ENCODE assay signal across 32 cellular contexts in the genomic region with DNA sequence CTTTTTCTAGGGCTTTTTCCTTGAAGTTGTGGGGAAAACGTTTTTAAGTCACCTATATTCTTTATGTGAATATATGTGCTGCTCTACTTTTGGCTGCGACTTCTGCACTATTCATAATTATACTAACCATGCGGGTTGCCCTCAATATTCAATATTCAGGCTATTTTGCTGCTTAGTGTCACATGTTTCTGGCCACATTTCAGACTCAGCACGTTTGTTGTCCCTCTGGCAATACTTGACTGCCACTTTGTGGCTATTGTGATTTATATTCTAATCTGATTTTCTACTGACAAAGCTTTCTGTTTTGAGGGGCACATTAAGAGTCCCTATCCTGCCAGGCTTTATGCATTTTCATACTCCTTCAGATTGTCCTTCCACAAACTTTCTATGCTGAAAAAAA.
"Had no signal": no experiment of that assay in that cellular context is flagged by ENCODE, and none has a peak within 500 bp of the region (broad histone marks: within the 10 kb centered on the region; RNA-seq: fewer than 3 reads in every experiment).

No MANE protein-coding gene starts in this region.

- H2AFZ ChIP-seq: PC-9 had no signal

- H3K4me1 Mint-ChIP-seq: T-cell had no signal

- H3K4me3 Mint-ChIP-seq: T-cell had no signal

- DNase-seq: Kasumi-1, MG63, NCI-H1048, NCI-H1092 treated with DMSO at 0.1 percent for 48 hours, NCI-H1105 treated with DMSO at 0.1 percent for 48 hours, NCI-H1417, NCI-H1436, NCI-H146, NCI-H1694, NCI-H187, NCI-H1930, NCI-H2029 treated with DMSO at 0.1 percent for 48 hours, NCI-H2081 treated with DMSO at 0.1 percent for 48 hours, NCI-H2107, NCI-H2171, NCI-H226, NCI-H446 treated with DMSO at 0.1 percent for 48 hours, NCI-H510A, NCI-H524, NCI-H69, NCI-H748 treated with DMSO at 0.1 percent for 48 hours, NCI-H82, PC-9, SHP77, SIG-M5, SJCRH30, T-cell had no signal

- ATAC-seq: Panc1, Right ventricle myocardium inferior, SK-N-SH treated with all-trans-retinoic acid at 6 μM for 48 hours, T-cell had no signal

- H3K27ac ChIP-seq: PC-9, RWPE1, SJCRH30, SK-N-MC had no signal

- H3K27me3 ChIP-seq: MG63, SJCRH30 had no signal

- H3K4me2 ChIP-seq: PC-9 had no signal

- H3K36me3 ChIP-seq: MG63, SJCRH30 had no signal

- H3K9me3 Mint-ChIP-seq: T-cell had no signal

- H3K4me3 ChIP-seq: MG63, PC-9, SJCRH30, SK-N-MC had no signal

- H3K27ac Mint-ChIP-seq: T-cell had no signal

- H3K4me1 ChIP-seq: SJCRH30 had no signal

- H3K36me3 Mint-ChIP-seq: T-cell had no signal

- H3K9me3 ChIP-seq: MG63, SJCRH30 had no signal
